Comparison of ENCODE assay signal across 10 cellular contexts in the genomic region with DNA sequence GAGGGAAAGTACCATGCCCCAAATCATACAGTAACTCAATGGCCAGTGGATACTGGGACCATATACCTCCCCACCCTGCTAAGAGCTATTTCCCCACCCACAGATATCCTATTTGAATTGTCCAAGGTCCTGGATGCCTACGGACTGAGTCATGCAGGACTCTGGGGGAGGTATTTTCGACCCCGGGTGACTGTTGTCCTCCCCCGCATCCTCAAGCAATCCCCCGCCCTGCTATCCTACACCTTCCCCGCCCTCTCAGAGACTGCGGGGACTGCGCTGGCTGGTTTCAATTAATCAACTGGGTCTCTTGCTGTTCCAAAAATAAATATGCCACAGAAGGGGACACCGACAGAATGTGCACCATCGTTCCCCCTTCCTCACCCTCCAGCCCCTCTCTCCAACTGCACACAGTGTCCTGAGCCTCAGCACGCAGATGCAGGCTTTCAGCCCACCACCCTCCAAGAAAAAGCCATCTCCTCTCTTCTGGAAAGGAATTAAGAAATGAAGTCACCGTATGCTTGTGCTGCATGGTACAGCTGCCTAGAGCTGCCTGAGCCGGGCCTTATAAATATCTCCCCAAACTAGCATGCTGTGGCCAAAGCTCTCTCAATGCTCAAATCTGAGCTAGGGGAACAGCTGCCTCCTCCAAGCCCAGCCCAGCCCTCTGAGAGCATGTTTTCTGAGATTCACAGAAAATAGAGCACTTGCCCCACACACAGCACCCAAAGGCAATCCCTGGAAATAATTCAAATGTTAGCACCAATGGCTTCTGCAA. TPM values are rescaled to one million over a fixed set of nuclear protein-coding genes. Genes with fewer than 3 reads are reported as not detected.
DNase-seq lines count a peak whose midpoint lies in the region; FAIRE-seq and TF ChIP-seq lines count a peak whose summit lies in the region.
"Had no signal": no experiment of that assay in that cellular context is flagged by ENCODE, and none has a peak within 500 bp of the region (broad histone marks: within the 10 kb centered on the region; RNA-seq: fewer than 3 reads in every experiment).

No MANE protein-coding gene starts in this region.

- H3K9ac ChIP-seq in iPS-18a (ENCODE audit: low read length) (peak overlapping the region; percentile 21), colonic mucosa (ENCODE audit: low read depth in 2 of 2, low read length in 2 of 2) (no peak overlapping the region)

- intact Hi-C loops in colonic mucosa (cut with DNase I), result no loop called here

- H3K4me1 ChIP-seq in iPS-18a (ENCODE audit: control insufficient read depth, low read depth, low read length) (peaks cover 28% of the 10 kb centered on the region), colonic mucosa (no peaks in the 10 kb centered on the region)

- H3K9me3 ChIP-seq in iPS-18a (ENCODE audit: control insufficient read depth, low read depth, low read length), result no peaks in the 10 kb centered on the region
- H3K9me3 ChIP-seq in colonic mucosa, result no peaks in the 10 kb centered on the region

- peak overlapping the region; percentile 47 for H3K4me3 ChIP-seq in iPS-18a (ENCODE audit: low read length)
- no peak overlapping the region for H3K4me3 ChIP-seq in colonic mucosa

- TF ChIP-seq CTCF in colonic mucosa (IDR thresholded peaks at IDR 0.05), result no peak

- H3K36me3 ChIP-seq in iPS-18a (ENCODE audit: control insufficient read depth, low read depth, low read length) (no peaks in the 10 kb centered on the region), colonic mucosa (no peaks in the 10 kb centered on the region)

- DNase-seq in NCI-H82 (lab: John Stamatoyannopoulos, UW) (peak; percentile 17), NCI-H82 treated with DMSO at 0.1 percent for 48 hours (lab: John Stamatoyannopoulos, UW; ENCODE audit: unreplicated experiment) (no peak), astrocyte of the hippocampus (ENCODE audit: low read depth, low spot score) (peak; percentile 89), smooth muscle cell of the brain vasculature (ENCODE audit: low read depth, low spot score) (peak; percentile 76), foreskin melanocyte (no peak), colonic mucosa (no peak), GM19239 (ENCODE audit: insufficient read length, low spot score) (no peak)
- DNase-seq: NCI-H187 had no signal

- no peak for FAIRE-seq in GM19239 (lab: Jason Lieb, UNC)
- FAIRE-seq: colon had no signal

- peak overlapping the region; percentile 9 for H3K27ac ChIP-seq in iPS-18a (ENCODE audit: low read length)
- no peak overlapping the region for H3K27ac ChIP-seq in colonic mucosa

- H3K27me3 ChIP-seq in iPS-18a (ENCODE audit: control insufficient read depth, insufficient read depth, low read length), result no peaks in the 10 kb centered on the region
- H3K27me3 ChIP-seq in colonic mucosa, result no peaks in the 10 kb centered on the region

RNA-seq across cellular contexts. Expression of gene CAV3, which starts 8.2 kb away (rescaled TPM):
- total RNA-seq in colonic mucosa, result not detected

RNA-seq across cellular contexts. Expression of gene OXTR, which starts 27.6 kb away (rescaled TPM):
- 1 to 10 TPM in 1 of 2 donors, under 1 TPM in 1; 0.24 to 1.8 TPM for total RNA-seq in colonic mucosa

Comparison
In these comparisons a context has a peak if more than half of its experiments do, and no peak if none do; other contexts are left out.
1. DNase-seq: peak in NCI-H82 (single experiment), astrocyte of the hippocampus (single experiment) and smooth muscle cell of the brain vasculature (single experiment); none in NCI-H82 treated with DMSO at 0.1 percent for 48 hours (single experiment), foreskin melanocyte (single experiment), colonic mucosa (single experiment) and GM19239 (single experiment).